In genomic region chr4:183952652-183953051, GRCh38 we compare ENCODE assay signal across 8 cellular contexts. TPM values are rescaled to one million over a fixed set of nuclear protein-coding genes. Genes with fewer than 3 reads are reported as not detected.
"Had no signal": no experiment of that assay in that cellular context is flagged by ENCODE, and none has a peak within 500 bp of the region (broad histone marks: within the 10 kb centered on the region; RNA-seq: fewer than 3 reads in every experiment).

No MANE protein-coding gene starts in this region.

RNA-seq across cellular contexts. Expression of gene STOX2, which starts 47.5 kb away (rescaled TPM):
- total RNA-seq: activated naive CD4-positive, alpha-beta T cell treated with anti-CD3 and anti-CD28 coated beads for 36 hours; activated naive CD4-positive, alpha-beta T cell treated with anti-CD3 and anti-CD28 coated beads, Interleukin-2, amount 50 U/mL, for 72 hours; activated naive CD8-positive, alpha-beta T cell treated with anti-CD3 and anti-CD28 coated beads for 36 hours; activated naive CD8-positive, alpha-beta T cell treated with anti-CD3 and anti-CD28 coated beads, Interleukin-2, amount 10 ng/mL, durations not matched to agents 7 days and 5 days; activated T-cell treated with anti-CD3 and anti-CD28 coated beads, Interleukin-2, amount 50 U/mL, for 4 hours; activated T-helper 1 cell treated with anti-CD3 and anti-CD28 coated beads, Interleukin-12 subunit alpha, Interleukin-12 subunit beta, Interleukin-2, Interleukin-4 antibody, amounts not matched to agents 30 ng/mL and 10 ng/mL and 1 ng/mL, durations not matched to agents 14 hours and 24 hours and 36 hours; activated T-helper 17 cell treated with anti-CD3 and anti-CD28 coated beads, Interleukin-2, amount 50 U/mL, for 72 hours; activated T-helper 2 cell treated with anti-CD3 and anti-CD28 coated beads, Interferon-gamma antibody, Interleukin-2, Interleukin-4, amounts not matched to agents 10 μg/mL and 5 μg/mL and 100 μg/mL, durations not matched to agents 14 hours and 24 hours and 36 hours had no signal
